In the genomic region with DNA sequence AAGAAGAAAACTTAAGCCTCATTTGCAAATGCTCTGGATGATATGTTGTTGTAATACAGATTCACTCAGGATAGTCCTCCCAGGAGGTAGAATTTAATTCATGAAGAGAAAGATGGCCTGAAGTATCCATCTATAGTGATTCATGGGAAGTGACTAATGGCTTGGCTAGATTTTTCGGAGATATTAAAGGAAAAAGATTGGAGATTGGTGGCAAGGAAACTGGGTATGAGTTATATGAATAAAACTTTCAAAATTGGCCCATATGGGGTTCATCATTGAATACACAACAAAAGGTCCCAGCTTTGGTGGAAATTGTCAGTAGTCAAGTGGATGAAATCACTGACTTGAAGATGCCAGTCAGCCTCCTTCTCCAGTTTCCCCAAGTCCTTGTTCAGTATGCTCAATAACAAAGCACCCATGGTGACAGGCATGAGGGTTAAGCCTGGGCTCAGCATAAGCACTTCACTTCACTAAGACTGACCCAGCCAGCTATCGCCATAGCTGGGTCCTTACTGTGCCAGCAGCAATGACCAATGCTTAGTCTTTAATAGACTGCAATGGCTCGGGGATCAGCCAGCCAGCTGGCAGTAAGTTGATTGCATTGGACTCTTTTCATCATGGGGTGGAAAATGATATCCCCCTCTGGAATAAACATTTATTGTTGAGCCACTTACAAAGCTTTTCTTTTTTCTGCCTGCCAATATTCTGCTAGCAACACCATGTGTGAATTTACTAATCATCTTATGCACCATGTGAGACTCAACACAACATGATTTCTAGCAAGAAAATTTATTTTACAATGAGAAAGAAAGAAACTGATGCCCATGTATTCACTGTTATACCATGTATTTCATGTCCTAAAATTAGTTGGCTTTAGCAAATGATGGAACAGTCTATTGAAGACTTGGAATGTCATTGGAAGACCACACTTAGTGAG, we compare ENCODE assay signal across 17 cellular contexts.
DNase-seq lines count a peak whose midpoint lies in the region; ATAC-seq and TF ChIP-seq lines count a peak whose summit lies in the region.
"Had no signal": no experiment of that assay in that cellular context is flagged by ENCODE, and none has a peak within 500 bp of the region (broad histone marks: within the 10 kb centered on the region; RNA-seq: fewer than 3 reads in every experiment).

No MANE protein-coding gene starts in this region.

- H3K9me3 ChIP-seq in SK-N-SH (no peaks in the 10 kb centered on the region), aorta (ENCODE audit: control insufficient read depth, low read length) (peaks cover 2% of the 10 kb centered on the region)
- H3K9me3 ChIP-seq: BE2C, mucosa of descending colon, pancreas had no signal

- H3K4me3 ChIP-seq in AG10803 (ENCODE audit: low read length) (no peak overlapping the region), SK-N-SH (ENCODE audit: low read depth in 2 of 2, low read length in 1 of 2) (no peak overlapping the region), aorta (ENCODE audit: low read length in 2 of 2) (no peak overlapping the region)
- H3K4me3 ChIP-seq: breast epithelium, mucosa of descending colon, pancreas had no signal

- no peaks in the 10 kb centered on the region for H3K9me2 ChIP-seq in SK-N-SH

- H3K4me2 ChIP-seq in SK-N-SH = peak overlapping the region; percentile 29

- peak overlapping the region in 1 of 2 experiments; percentile 77; a peak in 2 of 4 replicates for H3K27ac ChIP-seq in SK-N-SH (ENCODE audit: low read depth in 2 of 2, low read length in 1 of 2)
- H3K27ac ChIP-seq in aorta (ENCODE audit: low read depth in 1 of 2, low read length in 2 of 2) = no peak overlapping the region
- H3K27ac ChIP-seq: breast epithelium, pancreas had no signal

- TF ChIP-seq CTCF in AG10803 (conservative IDR thresholded peaks at IDR 0.05; ENCODE audit: low read length) (no peak), SK-N-SH (IDR thresholded peaks at IDR 0.05) (no peak)

- H3K4me1 ChIP-seq in SK-N-SH (ENCODE audit: control insufficient read depth in 1 of 2, insufficient read depth in 2 of 2, low read depth in 1 of 2, low read length in 1 of 2) = no peaks in the 10 kb centered on the region; a peak in 1 of 4 replicates
- H3K4me1 ChIP-seq in aorta (ENCODE audit: control insufficient read depth in 1 of 2, insufficient read depth in 2 of 2, low read length in 2 of 2) = no peaks in the 10 kb centered on the region
- H3K4me1 ChIP-seq: BE2C, breast epithelium, pancreas had no signal

- peaks cover 21% of the 10 kb centered on the region for H3F3A ChIP-seq in SK-N-SH (replicated peaks; ENCODE audit: insufficient read depth)

- DNase-seq in AG10803 (ENCODE audit: low read depth) (peak; percentile 22), HS-27A (ENCODE audit: low read depth) (peak; percentile 9), SK-N-SH (no peak), medulla oblongata (ENCODE audit: extremely low spot score) (peak; percentile 24), aorta (no peak)
- DNase-seq: activated CD8-positive, alpha-beta memory T cell treated with anti-CD3 and anti-CD28 coated beads, Interleukin-2, amount 50 U/mL, for 48 hours; BE2C; kidney; mucosa of descending colon; NCI-H1048; NCI-H69; pancreas; RPMI8226 had no signal

- POLR2A ChIA-PET in SK-N-SH (lab: Yijun Ruan, JAX) = no interaction called here

- intact Hi-C loops in aorta (cut with DNase I) = no loop called here

- ATAC-seq in HG02973 (IDR thresholded peaks at IDR 0.05; ENCODE audit: unreplicated experiment) (no peak), aorta (ENCODE audit: low FRiP score) (no peak), HG02840 (IDR thresholded peaks at IDR 0.05; ENCODE audit: low FRiP score, unreplicated experiment) (no peak), HG03175 (IDR thresholded peaks at IDR 0.05; ENCODE audit: unreplicated experiment) (no peak)
- ATAC-seq: mucosa of descending colon, pancreas had no signal

- H3K79me2 ChIP-seq in SK-N-SH (ENCODE audit: insufficient read depth) = no peaks in the 10 kb centered on the region

- CTCF ChIA-PET in SK-N-SH (lab: Yijun Ruan, JAX) = interaction anchor here (0.8 to 1.8 kb wide), 2 partner anchors 24 to 312 kb away, joined by 3 to 4 read pairs; no protein-coding TSS in a partner anchor

- no peak overlapping the region for H3K9ac ChIP-seq in SK-N-SH

- H3K36me3 ChIP-seq in SK-N-SH (replicated peaks in 1 of 2; ENCODE audit: control insufficient read depth in 1 of 2, insufficient read depth in 2 of 2, low read length in 1 of 2) = no peaks in the 10 kb centered on the region
- no peaks in the 10 kb centered on the region for H3K36me3 ChIP-seq in aorta (ENCODE audit: control insufficient read depth in 1 of 2, insufficient read depth in 2 of 2, low read length in 1 of 2)
- H3K36me3 ChIP-seq: BE2C, breast epithelium, pancreas had no signal

- H3K27me3 ChIP-seq in SK-N-SH (ENCODE audit: insufficient read depth) = no peaks in the 10 kb centered on the region
- no peaks in the 10 kb centered on the region for H3K27me3 ChIP-seq in aorta (ENCODE audit: control insufficient read depth in 1 of 2, insufficient read depth in 2 of 2, low read length in 1 of 2)
- H3K27me3 ChIP-seq: BE2C, breast epithelium, pancreas had no signal

- no peaks in the 10 kb centered on the region for H4K20me1 ChIP-seq in SK-N-SH (ENCODE audit: insufficient read depth)

- WGBS in SK-N-SH (ENCODE audit: low lambda C conversion rate) = 39% methylated on average over 3 of the region's 3 CpGs
- WGBS in aorta, 2 donors = 77 to 80% methylated on average over 3 of the region's 3 CpGs

- no peak for TF ChIP-seq RAD21 in SK-N-SH (IDR thresholded peaks at IDR 0.05; ENCODE audit: low read length)

- peak in 1 of 2 experiments; percentile 81; a peak in 2 of 4 replicates for TF ChIP-seq EP300 in SK-N-SH (IDR thresholded peaks at IDR 0.05; ENCODE audit: borderline replicate concordance in 1 of 2, low read depth in 1 of 2, low read length in 1 of 2)

- H2AFZ ChIP-seq in SK-N-SH (ENCODE audit: low read depth) = peak overlapping the region; percentile 13; the same call in 1 of the 2 replicates

TF ChIP-seq in SK-N-SH, 30 proteins besides CTCF, POLR2A, EP300 and RAD21 (continues in another document):
- TF ChIP-seq REST (IDR thresholded peaks at IDR 0.05; ENCODE audit: low read depth, low read length) (no peak), GABPA (IDR thresholded peaks at IDR 0.05; ENCODE audit: low read depth) (no peak), JUND (IDR thresholded peaks at IDR 0.05) (peak; percentile 89), YY1 (IDR thresholded peaks at IDR 0.05; ENCODE audit: low read depth) (no peak), FOXM1 (IDR thresholded peaks at IDR 0.05; ENCODE audit: low read depth) (no peak), CHD2 (IDR thresholded peaks at IDR 0.05; ENCODE audit: low read length, partially characterized antibody) (no peak), PBX3 (IDR thresholded peaks at IDR 0.05) (peak; percentile 71; the same call in 1 of the 2 replicates), MAX (IDR thresholded peaks at IDR 0.05; ENCODE audit: low read depth) (no peak), SIN3A (IDR thresholded peaks at IDR 0.05; ENCODE audit: borderline replicate concordance, low read depth, low read length) (no peak), POLR2AphosphoS5 (IDR thresholded peaks at IDR 0.05; ENCODE audit: low read depth, low read length) (no peak), TCF12 (IDR thresholded peaks at IDR 0.05) (peak; percentile 89)
- TF ChIP-seq, protein P1, sequence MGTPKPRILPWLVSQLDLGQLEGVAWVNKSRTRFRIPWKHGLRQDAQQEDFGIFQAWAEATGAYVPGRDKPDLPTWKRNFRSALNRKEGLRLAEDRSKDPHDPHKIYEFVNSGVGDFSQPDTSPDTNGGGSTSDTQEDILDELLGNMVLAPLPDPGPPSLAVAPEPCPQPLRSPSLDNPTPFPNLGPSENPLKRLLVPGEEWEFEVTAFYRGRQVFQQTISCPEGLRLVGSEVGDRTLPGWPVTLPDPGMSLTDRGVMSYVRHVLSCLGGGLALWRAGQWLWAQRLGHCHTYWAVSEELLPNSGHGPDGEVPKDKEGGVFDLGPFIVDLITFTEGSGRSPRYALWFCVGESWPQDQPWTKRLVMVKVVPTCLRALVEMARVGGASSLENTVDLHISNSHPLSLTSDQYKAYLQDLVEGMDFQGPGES (IDR thresholded peaks at IDR 0.05; ENCODE audit: low read depth, low read length) = no peak

Comparison
In these comparisons a context has a peak if more than half of its experiments do, and no peak if none do; other contexts are left out.
1. DNase-seq: peak in AG10803 (single experiment), HS-27A (single experiment) and medulla oblongata (single experiment); none in SK-N-SH (single experiment) and aorta (0 of 2).